In the genomic region with DNA sequence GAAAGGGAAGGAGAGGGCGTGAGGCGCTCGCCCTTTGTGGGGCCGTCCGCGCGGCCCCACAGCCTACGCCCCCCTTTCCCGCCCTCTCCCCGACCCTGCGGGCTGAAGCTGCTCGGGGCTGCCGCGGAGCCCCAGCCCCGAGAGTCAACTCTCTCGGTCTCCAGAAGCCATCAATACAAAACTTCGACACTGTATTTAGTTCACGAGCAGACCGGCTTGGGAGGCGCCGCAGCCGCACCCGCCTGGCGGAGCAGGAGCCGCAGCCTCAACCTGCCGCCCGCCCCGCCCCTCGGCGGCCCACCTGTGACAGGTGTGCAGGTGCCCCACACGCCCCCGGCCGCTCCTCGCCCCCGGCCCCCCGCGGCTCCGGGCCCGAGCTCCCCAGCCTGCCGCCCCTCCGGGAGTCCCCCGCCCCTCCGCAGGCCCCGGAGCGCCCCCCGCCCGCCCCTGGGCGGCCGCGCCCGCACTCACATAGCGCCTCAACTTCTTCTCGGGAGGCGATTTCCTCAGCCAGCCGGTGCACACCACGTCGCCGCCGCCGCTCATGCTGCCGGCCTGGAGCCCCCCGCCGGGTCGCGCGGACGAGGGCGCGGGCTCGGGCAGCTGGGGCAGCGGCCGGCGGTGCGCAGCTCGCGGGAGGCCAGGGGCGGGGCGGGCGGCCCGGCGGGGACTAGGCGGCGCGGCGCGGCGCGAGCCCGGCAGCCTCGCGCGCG, we compare ENCODE assay signal across 8 cellular contexts. TPM values are rescaled to one million over a fixed set of nuclear protein-coding genes. Genes with fewer than 3 reads are reported as not detected.
DNase-seq lines count a peak whose midpoint lies in the region; ATAC-seq, FAIRE-seq and TF ChIP-seq lines count a peak whose summit lies in the region.

GAB2 (minus strand) TSS at position 646 of the 713 bp plus-strand sequence; CDS start at position 546, 100 bp downstream.

- DNase-seq in stimulated activated CD4-positive, alpha-beta T cell treated with anti-CD3 and anti-CD28 coated beads, TNF-alpha, amount 100 ng/mL, for 4 hours (ENCODE audit: low read depth in 3 of 3) = peak in 2 of 3 experiments; percentile 10 to 11
- no peak for DNase-seq in stimulated activated CD4-positive, alpha-beta T cell treated with anti-CD3 and anti-CD28 coated beads, Interleukin-1b, Interleukin-23, amount 100 ng/mL, for 48 hours
- DNase-seq in activated CD4-positive, alpha-beta T cell treated with anti-CD3 and anti-CD28 coated beads, Interleukin-2, amount 50 U/mL, for 1 hour = peak; percentile 35
- DNase-seq in fibroblast of mammary gland (ENCODE audit: low read depth) (no peak), neural crest cell (ENCODE audit: low read depth, low spot score) (no peak), GM19239 (ENCODE audit: insufficient read length, low spot score) (no peak), cortex of kidney (lab: John Stamatoyannopoulos, UW) (no peak)

- H3K9me3 Mint-ChIP-seq in neural crest cell = no peaks in the 10 kb centered on the region

- H3K36me3 Mint-ChIP-seq in neural crest cell (ENCODE audit: low read depth) = no peaks in the 10 kb centered on the region

- peak within 1 kb of the TSS; percentile 97 for H3K27ac Mint-ChIP-seq in neural crest cell (ENCODE audit: unreplicated experiment)

- H3K27me3 Mint-ChIP-seq in neural crest cell (ENCODE audit: low read depth) = peaks cover 23% of the 10 kb centered on the region

- H3K4me1 Mint-ChIP-seq in neural crest cell = peaks cover 38% of the 10 kb centered on the region

- no peak for FAIRE-seq in GM19239 (lab: Jason Lieb, UNC)

- peak within 1 kb of the TSS; percentile 64 for H3K4me3 ChIP-seq in fibroblast of mammary gland (ENCODE audit: control insufficient read depth, low read depth, low read length)

- no peak for TF ChIP-seq CTCF in fibroblast of mammary gland (conservative IDR thresholded peaks at IDR 0.05; ENCODE audit: control insufficient read depth, insufficient read depth, low read depth, low read length)
- TF ChIP-seq CTCF in neural crest cell (conservative IDR thresholded peaks at IDR 0.05) = peak; percentile 4

- H3K4me3 Mint-ChIP-seq in neural crest cell = peak within 1 kb of the TSS; percentile 98

- ATAC-seq in HG03460 (IDR thresholded peaks at IDR 0.05; ENCODE audit: unreplicated experiment) = peak; percentile 11

RNA-seq across cellular contexts. Expression of gene GAB2, which starts in this region (rescaled TPM):
- 23.4 and 27.9 TPM in 2 replicates for total RNA-seq in neural crest cell

Comparison
In these comparisons a context has a peak if more than half of its experiments do, and no peak if none do; other contexts are left out.
1. DNase-seq: peak in stimulated activated CD4-positive, alpha-beta T cell treated with anti-CD3 and anti-CD28 coated beads, TNF-alpha, amount 100 ng/mL, for 4 hours (2 of 3) and activated CD4-positive, alpha-beta T cell treated with anti-CD3 and anti-CD28 coated beads, Interleukin-2, amount 50 U/mL, for 1 hour (single experiment); none in stimulated activated CD4-positive, alpha-beta T cell treated with anti-CD3 and anti-CD28 coated beads, Interleukin-1b, Interleukin-23, amount 100 ng/mL, for 48 hours (single experiment), fibroblast of mammary gland (single experiment), neural crest cell (single experiment), GM19239 (single experiment) and cortex of kidney (single experiment).